26 cellular contexts compared by ENCODE assay signal in the genomic region with DNA sequence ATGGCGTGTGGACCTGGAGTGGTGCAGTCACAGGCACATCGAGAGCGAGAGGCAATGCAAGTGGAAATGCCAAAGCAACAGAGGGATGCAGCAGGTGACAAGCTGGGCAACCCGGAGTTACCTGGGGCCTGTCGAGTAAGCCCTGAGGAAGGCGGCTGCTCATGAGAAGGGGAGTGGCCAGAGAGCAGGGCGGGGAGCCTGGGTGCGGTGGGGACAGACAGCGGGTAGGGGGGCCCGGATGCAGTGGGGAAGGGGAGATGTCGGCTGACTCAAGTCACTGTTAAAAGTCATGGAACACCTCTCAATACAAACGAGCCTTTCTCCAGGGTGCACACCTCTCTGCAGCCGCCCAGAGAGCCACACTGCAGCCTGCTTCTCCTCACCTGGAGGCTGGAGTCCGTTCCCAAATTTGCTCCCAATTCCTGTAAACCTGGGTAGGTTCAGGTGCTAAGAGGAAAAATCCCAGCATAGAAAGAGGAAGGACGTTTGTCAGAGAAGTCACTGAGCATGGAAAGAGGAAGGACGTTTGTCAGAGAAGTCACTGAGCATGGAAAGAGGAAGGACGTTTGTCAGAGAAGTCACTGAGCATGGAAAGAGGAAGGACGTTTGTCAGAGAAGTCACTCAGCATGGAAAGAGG.
"Had no signal": no experiment of that assay in that cellular context is flagged by ENCODE, and none has a peak within 500 bp of the region (broad histone marks: within the 10 kb centered on the region; RNA-seq: fewer than 3 reads in every experiment).

No MANE protein-coding gene starts in this region.

- H3K9me3 Mint-ChIP-seq: activated CD4-positive, alpha-beta memory T cell treated with anti-CD3 and anti-CD28 coated beads, Interleukin-2, amount 10 ng/mL, durations not matched to agents 7 days and 5 days; activated CD4-positive, alpha-beta T cell treated with anti-CD3 and anti-CD28 coated beads, Interleukin-2, amount 10 ng/mL, durations not matched to agents 24 days and 14 days; natural killer cell treated with Interleukin-12 subunit alpha and Interleukin-12 subunit beta and Interleukin-15 and Interleukin-18, amount 100 ng/mL, for 72 hours; stimulated activated naive CD8-positive, alpha-beta T cell treated with anti-CD3 and anti-CD28 coated beads, Interleukin-15, Interleukin-2, amounts not matched to agents 100 ng/mL and 50 ng/mL, for 24 hours had no signal

- H3K4me1 Mint-ChIP-seq: activated CD4-positive, alpha-beta memory T cell treated with anti-CD3 and anti-CD28 coated beads, Interleukin-2, amount 10 ng/mL, durations not matched to agents 7 days and 5 days; activated CD4-positive, alpha-beta T cell treated with anti-CD3 and anti-CD28 coated beads, Interleukin-2, amount 10 ng/mL, durations not matched to agents 24 days and 14 days; activated naive CD4-positive, alpha-beta T cell treated with anti-CD3 and anti-CD28 coated beads, Interleukin-2, amount 50 U/mL, for 24 hours had no signal

- H3K36me3 ChIP-seq: adrenal gland, ascending aorta, brain microvascular endothelial cell, left lung, ovary, prostate gland, tibial artery had no signal

- H3K27me3 Mint-ChIP-seq: activated CD4-positive, alpha-beta memory T cell treated with anti-CD3 and anti-CD28 coated beads, Interleukin-2, amount 10 ng/mL, durations not matched to agents 7 days and 5 days; activated CD4-positive, alpha-beta T cell treated with anti-CD3 and anti-CD28 coated beads, Interleukin-2, amount 10 ng/mL, durations not matched to agents 24 days and 14 days had no signal

- H3K27ac ChIP-seq: adrenal gland, ascending aorta, brain microvascular endothelial cell, foreskin keratinocyte, hepatocyte, left lung, ovary, prostate gland, tibial artery had no signal

- DNase-seq: activated CD4-positive, alpha-beta memory T cell treated with anti-CD3 and anti-CD28 coated beads, Interleukin-2, amount 10 ng/mL, durations not matched to agents 7 days and 5 days; activated CD4-positive, alpha-beta T cell treated with anti-CD3 and anti-CD28 coated beads, Interleukin-2, amount 10 ng/mL, durations not matched to agents 24 days and 14 days; activated gamma-delta T cell; activated T-cell treated with anti-CD3 and anti-CD28 coated beads for 4 hours; adrenal gland; brain microvascular endothelial cell; caudate nucleus; dermis blood vessel endothelial cell; effector CD8-positive, alpha-beta T cell; erythroblast; foreskin keratinocyte; kidney glomerular epithelial cell; left lung; midbrain; ovary; stimulated activated CD4-positive, alpha-beta T cell treated with anti-CD3 and anti-CD28 coated beads, Interleukin-4, amount 100 ng/mL, for 24 hours; substantia nigra; tibial artery had no signal

- H3K4me1 ChIP-seq: adrenal gland, ascending aorta, foreskin keratinocyte, left lung, prostate gland, tibial artery had no signal

- H3K79me2 ChIP-seq: hepatocyte had no signal

- H3K4me3 Mint-ChIP-seq: activated CD4-positive, alpha-beta memory T cell treated with anti-CD3 and anti-CD28 coated beads, Interleukin-2, amount 10 ng/mL, durations not matched to agents 7 days and 5 days; activated CD4-positive, alpha-beta T cell treated with anti-CD3 and anti-CD28 coated beads, Interleukin-2, amount 10 ng/mL, durations not matched to agents 24 days and 14 days; activated naive CD4-positive, alpha-beta T cell treated with anti-CD3 and anti-CD28 coated beads, Interleukin-2, amount 50 U/mL, for 24 hours; natural killer cell treated with Interleukin-12 subunit alpha and Interleukin-12 subunit beta and Interleukin-15 and Interleukin-18, amount 100 ng/mL, for 72 hours; stimulated activated naive CD8-positive, alpha-beta T cell treated with anti-CD3 and anti-CD28 coated beads, Interleukin-15, Interleukin-2, amounts not matched to agents 100 ng/mL and 50 ng/mL, for 24 hours had no signal

- H3K27me3 ChIP-seq: ascending aorta, ovary had no signal

- H3K36me3 Mint-ChIP-seq: activated naive CD4-positive, alpha-beta T cell treated with anti-CD3 and anti-CD28 coated beads, Interleukin-2, amount 50 U/mL, for 24 hours; natural killer cell treated with Interleukin-12 subunit alpha and Interleukin-12 subunit beta and Interleukin-15 and Interleukin-18, amount 100 ng/mL, for 72 hours had no signal

- H2AFZ ChIP-seq: hepatocyte had no signal

- ATAC-seq: activated CD4-positive, CD25-positive, alpha-beta regulatory T cell treated with anti-CD3 and anti-CD28 coated beads, Interleukin-2, amount 50 U/mL, for 24 hours; foreskin keratinocyte; left lung had no signal

- H3K4me3 ChIP-seq: adrenal gland, ascending aorta, hepatocyte, left lung, lung, ovary, prostate gland, tibial artery had no signal

- H3K27ac Mint-ChIP-seq: activated CD4-positive, alpha-beta memory T cell treated with anti-CD3 and anti-CD28 coated beads, Interleukin-2, amount 10 ng/mL, durations not matched to agents 7 days and 5 days; activated CD4-positive, alpha-beta T cell treated with anti-CD3 and anti-CD28 coated beads, Interleukin-2, amount 10 ng/mL, durations not matched to agents 24 days and 14 days; natural killer cell treated with Interleukin-12 subunit alpha and Interleukin-12 subunit beta and Interleukin-15 and Interleukin-18, amount 100 ng/mL, for 72 hours had no signal

- H3K4me2 ChIP-seq: hepatocyte had no signal

- H3K9me3 ChIP-seq: adrenal gland, ascending aorta, ovary, prostate gland, tibial artery had no signal
